In the genomic region with DNA sequence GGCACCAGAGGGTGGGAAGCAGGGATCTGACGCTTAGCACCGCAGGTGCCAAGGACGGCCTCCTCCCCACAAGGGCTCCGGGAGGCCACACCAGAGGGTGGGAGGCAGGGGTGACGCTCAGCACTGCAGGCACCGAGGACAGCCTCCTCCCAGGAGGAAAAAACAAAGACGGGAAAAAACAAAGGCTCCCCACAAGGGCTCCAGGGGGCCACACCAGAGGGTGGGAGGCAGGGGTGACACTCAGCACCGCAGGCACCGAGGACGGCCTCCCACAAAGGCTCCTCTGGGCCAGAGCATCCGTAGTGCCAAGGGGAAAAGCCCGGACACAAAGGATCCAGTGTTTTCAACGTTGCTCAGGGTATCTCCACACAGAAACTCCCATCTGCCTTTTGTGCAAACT, we compare ENCODE assay signal across 19 cellular contexts. TPM values are rescaled to one million over a fixed set of nuclear protein-coding genes. Genes with fewer than 3 reads are reported as not detected.
DNase-seq lines count a peak whose midpoint lies in the region; ATAC-seq and TF ChIP-seq lines count a peak whose summit lies in the region.
"Had no signal": no experiment of that assay in that cellular context is flagged by ENCODE, and none has a peak within 500 bp of the region (broad histone marks: within the 10 kb centered on the region; RNA-seq: fewer than 3 reads in every experiment).

No MANE protein-coding gene starts in this region.

- H3K36me3 Mint-ChIP-seq in osteocyte (ENCODE audit: unreplicated experiment), result no peaks in the 10 kb centered on the region
- H3K36me3 Mint-ChIP-seq: IgD-negative memory B cell had no signal

- DNase-seq in anterior cingulate cortex (lab: John Stamatoyannopoulos, UW) (peak in 46 of 58 donors; percentile 34 to 89 (median 70)), hypothalamus (lab: John Stamatoyannopoulos, UW) (peak in 39 of 51 donors; percentile 11 to 90 (median 66)), osteocyte (ENCODE audit: extremely low spot score, unreplicated experiment) (peak; percentile 66), upper lobe of right lung (peak; percentile 36), HT-29 (ENCODE audit: low spot score) (no peak), SK-N-DZ (ENCODE audit: low spot score) (no peak), NCI-H748 (lab: John Stamatoyannopoulos, UW; ENCODE audit: unreplicated experiment) (no peak)
- DNase-seq: AML-193; aorta; GDM1; immature natural killer cell; lower lobe of right lung; NCI-H2029 treated with DMSO at 0.1 percent for 48 hours; NCI-H524; SHP77 treated with DMSO at 0.1 percent for 48 hours; stimulated activated CD4-positive, alpha-beta T cell treated with anti-CD3 and anti-CD28 coated beads, Interleukin-2, amount 100 ng/mL, for 24 hours had no signal

- H3K36me3 ChIP-seq in upper lobe of right lung, result no peaks in the 10 kb centered on the region
- H3K36me3 ChIP-seq: lower lobe of right lung had no signal

- H3K27me3 ChIP-seq in upper lobe of right lung, result no peaks in the 10 kb centered on the region

- TF ChIP-seq CTCF in osteocyte (IDR thresholded peaks at IDR 0.05) (no peak), upper lobe of right lung (IDR thresholded peaks at IDR 0.05) (no peak)

- H3K27me3 Mint-ChIP-seq in osteocyte (ENCODE audit: unreplicated experiment), result no peaks in the 10 kb centered on the region

- no peak for ATAC-seq in upper lobe of right lung
- ATAC-seq: lower lobe of right lung had no signal

- H3K4me3 ChIP-seq in upper lobe of right lung, result no peak overlapping the region
- H3K4me3 ChIP-seq: lower lobe of right lung had no signal

- H3K4me1 ChIP-seq in upper lobe of right lung, result peaks cover 10% of the 10 kb centered on the region

- H3K27ac ChIP-seq in upper lobe of right lung, result no peak overlapping the region
- H3K27ac ChIP-seq: lower lobe of right lung had no signal

- no peak overlapping the region for H3K4me3 Mint-ChIP-seq in osteocyte (ENCODE audit: unreplicated experiment)
- H3K4me3 Mint-ChIP-seq: IgD-negative memory B cell, nephron had no signal

- H3K4me1 Mint-ChIP-seq in osteocyte (ENCODE audit: unreplicated experiment), result peaks cover 41% of the 10 kb centered on the region

- no peaks in the 10 kb centered on the region for H3K9me3 ChIP-seq in upper lobe of right lung
- H3K9me3 ChIP-seq: lower lobe of right lung had no signal

- H3K9me3 Mint-ChIP-seq in osteocyte (ENCODE audit: unreplicated experiment), result no peaks in the 10 kb centered on the region
- H3K9me3 Mint-ChIP-seq: activated T-helper 2 cell treated with anti-CD3 and anti-CD28 coated beads, Interferon-gamma antibody, Interleukin-2, Interleukin-4, amounts not matched to agents 10 μg/mL and 5 μg/mL and 100 μg/mL, durations not matched to agents 14 hours and 24 hours and 36 hours; IgD-negative memory B cell; immature natural killer cell; nephron had no signal

- intact Hi-C loops in upper lobe of right lung (cut with DNase I), result no loop called here

- H3K27ac Mint-ChIP-seq in osteocyte (ENCODE audit: unreplicated experiment), result no peak overlapping the region
- H3K27ac Mint-ChIP-seq: activated T-helper 2 cell treated with anti-CD3 and anti-CD28 coated beads, Interferon-gamma antibody, Interleukin-2, Interleukin-4, amounts not matched to agents 10 μg/mL and 5 μg/mL and 100 μg/mL, durations not matched to agents 14 hours and 24 hours and 36 hours; IgD-negative memory B cell had no signal

RNA-seq across cellular contexts. Expression of gene DIP2C, which starts 25.6 kb away (rescaled TPM):
- total RNA-seq in osteocyte (36.8 and 36.9 TPM in 2 replicates), upper lobe of right lung (17.3 TPM)
- 0.97 and 1.6 TPM in 2 replicates for total RNA-seq in HT-29 (2014; rRNA removed; shearing (Covaris generic))
- polyA plus RNA-seq in SK-N-DZ (2014; cell fraction: cytosol; rRNA removed), result 5.8 and 6.8 TPM in 2 replicates
- 5.8 and 13.1 TPM in 2 replicates for polyA plus RNA-seq in SK-N-DZ (2014; cell fraction: nucleus; rRNA removed)

Comparison
In these comparisons a context has a peak if more than half of its experiments do, and no peak if none do; other contexts are left out.
1. DNase-seq: peak in anterior cingulate cortex (46 of 58), hypothalamus (39 of 51), osteocyte (single experiment) and upper lobe of right lung (single experiment); none in HT-29 (single experiment), SK-N-DZ (single experiment) and NCI-H748 (single experiment).